ENCODE assay signal across 28 cellular contexts in genomic region chr1:165508291-165508690, GRCh38. TPM values are rescaled to one million over a fixed set of nuclear protein-coding genes. Genes with fewer than 3 reads are reported as not detected.
A peak's percentile ranks its signal among the peaks of the same experiment; 100 is the strongest.
DNase-seq lines count a peak whose midpoint lies in the region; ATAC-seq and TF ChIP-seq lines count a peak whose summit lies in the region.
"Had no signal": no experiment of that assay in that cellular context is flagged by ENCODE, and none has a peak within 500 bp of the region (broad histone marks: within the 10 kb centered on the region; RNA-seq: fewer than 3 reads in every experiment).

No MANE protein-coding gene starts in this region.

- no peak for TF ChIP-seq POLR2A in stomach (IDR thresholded peaks at IDR 0.05)

- H3K27me3 ChIP-seq in psoas muscle (ENCODE audit: insufficient read depth in 3 of 3, low read length in 2 of 3) (no peaks in the 10 kb centered on the region), stomach (peaks cover 0 to 7% (median 0%) of the 10 kb centered on the region in 3 donors)
- H3K27me3 ChIP-seq: SJCRH30 had no signal

- H3K36me3 Mint-ChIP-seq in MCF 10A (ENCODE audit: insufficient read depth, unreplicated experiment): no peaks in the 10 kb centered on the region
- H3K36me3 Mint-ChIP-seq: CD8-positive, alpha-beta T cell; T-cell had no signal

- DNase-seq in NCI-H187 treated with DMSO at 0.1 percent for 48 hours (lab: John Stamatoyannopoulos, UW): peak; percentile 11
- DNase-seq in NCI-H187 (lab: John Stamatoyannopoulos, UW): no peak
- DNase-seq in NCI-H2029 (lab: John Stamatoyannopoulos, UW): peak; percentile 37
- peak; percentile 78 for DNase-seq in NCI-H510A (lab: John Stamatoyannopoulos, UW)
- no peak for DNase-seq in psoas muscle
- DNase-seq in stomach: no peak
- DNase-seq in MCF 10A (ENCODE audit: unreplicated experiment): no peak
- DNase-seq in activated T-cell treated with anti-CD3 and anti-CD28 coated beads for 4 hours: no peak
- DNase-seq: AML-193; C1 segment of cervical spinal cord; CD8-positive, alpha-beta T cell; EL; GF-D8; H9; HFFc6; NCI-H1092; NCI-H146; NCI-H2107; NCI-H2227 treated with DMSO at 0.1 percent for 48 hours; T-cell had no signal

- CTCF ChIA-PET in MCF 10A (lab: Yijun Ruan, JAX): interaction anchor here (0.9 to 1.0 kb wide), 2 partner anchors 59 to 141 kb away, joined by 3 read pairs; no protein-coding TSS in a partner anchor

- no peaks in the 10 kb centered on the region for H3K9me3 ChIP-seq in psoas muscle
- H3K9me3 ChIP-seq in stomach: no peaks in the 10 kb centered on the region
- H3K9me3 ChIP-seq: SJCRH30 had no signal

- H3K9me3 Mint-ChIP-seq in MCF 10A (ENCODE audit: unreplicated experiment): no peaks in the 10 kb centered on the region
- H3K9me3 Mint-ChIP-seq: CD8-positive, alpha-beta T cell; H9; HFFc6; T-cell had no signal

- TF ChIP-seq CTCF in psoas muscle (IDR thresholded peaks at IDR 0.05): no peak
- no peak for TF ChIP-seq CTCF in stomach (IDR thresholded peaks at IDR 0.05)
- no peak for TF ChIP-seq CTCF in MCF 10A (IDR thresholded peaks at IDR 0.05; ENCODE audit: unreplicated experiment)

- no peak overlapping the region for H3K27ac Mint-ChIP-seq in MCF 10A (ENCODE audit: low read depth, unreplicated experiment)
- H3K27ac Mint-ChIP-seq: CD8-positive, alpha-beta T cell; H9; HFFc6; T-cell had no signal

- H3K36me3 ChIP-seq in psoas muscle (ENCODE audit: insufficient read depth in 1 of 2, low read depth in 1 of 2) (no peaks in the 10 kb centered on the region), stomach (no peaks in the 10 kb centered on the region)
- H3K36me3 ChIP-seq: SJCRH30 had no signal

- peaks cover 60% of the 10 kb centered on the region for H3K27me3 Mint-ChIP-seq in MCF 10A (ENCODE audit: insufficient read depth, unreplicated experiment)

- H3K4me3 ChIP-seq in psoas muscle (no peak overlapping the region), stomach (no peak overlapping the region)
- H3K4me3 ChIP-seq: K562, SJCRH30 had no signal

- H3K4me1 ChIP-seq in psoas muscle: peaks cover 9% of the 10 kb centered on the region
- H3K4me1 ChIP-seq in stomach: no peaks in the 10 kb centered on the region

- H3K27ac ChIP-seq in psoas muscle: no peak overlapping the region
- no peak overlapping the region for H3K27ac ChIP-seq in stomach
- H3K27ac ChIP-seq: SJCRH30 had no signal

- POLR2A ChIA-PET in MCF 10A (lab: Yijun Ruan, JAX): no interaction called here

- intact Hi-C loops in psoas muscle (cut with DNase I) (no loop called here), stomach (cut with DNase I; ENCODE audit: low total_unique reads) (no loop called here), MCF 10A (cut with micrococcal nuclease) (no loop called here)

- H3K4me3 Mint-ChIP-seq in MCF 10A (ENCODE audit: unreplicated experiment): no peak overlapping the region
- H3K4me3 Mint-ChIP-seq: CD8-positive, alpha-beta T cell; H9; HFFc6; T-cell had no signal

- TF ChIP-seq EP300 in stomach (IDR thresholded peaks at IDR 0.05): no peak

- WGBS in psoas muscle, 3 donors: 59 to 88% (median 76%) methylated on average over 3 of the region's 3 CpGs
- 78 to 84% (median 82%) methylated on average over 3 of the region's 3 CpGs for WGBS in stomach, 5 donors

- no TSS peak for BruUV-seq in MCF 10A (replicated peaks; lab: Mats Ljungman, UMichigan)

- ATAC-seq in psoas muscle: peak in 3 of 4 donors; percentile 39 to 81 (median 59)
- ATAC-seq: CD8-positive, alpha-beta T cell; HepG2; K562; T-cell had no signal

- H3K4me1 Mint-ChIP-seq in MCF 10A (ENCODE audit: insufficient read depth, unreplicated experiment): no peaks in the 10 kb centered on the region
- H3K4me1 Mint-ChIP-seq: H9, T-cell had no signal

RNA-seq across cellular contexts. Expression of gene LRRC52, which starts 35.5 kb away (rescaled TPM):
- total RNA-seq in psoas muscle: not detected
- 1 to 10 TPM in 1 of 3 donors, under 1 TPM in 2; 0.08 to 1.2 (median 0.08) TPM for polyA plus RNA-seq in psoas muscle
- total RNA-seq in stomach: not detected
- not detected for polyA plus RNA-seq in stomach
- not detected in 2 replicates for total RNA-seq in MCF 10A (2022)
- total RNA-seq: A172; CD8-positive, alpha-beta T cell; H9; HepG2; HFFc6; HT-29; K562; LHCN-M2; OCI-LY7; SJCRH30; T-cell had no signal
- polyA plus RNA-seq: AG04450, HepG2, K562 had no signal

Comparison
In these comparisons a context has a peak if more than half of its experiments do, and no peak if none do; other contexts are left out.
1. DNase-seq: peak in NCI-H187 treated with DMSO at 0.1 percent for 48 hours (single experiment), NCI-H2029 (single experiment) and NCI-H510A (single experiment); none in NCI-H187 (0 of 2), psoas muscle (0 of 2), stomach (single experiment), MCF 10A (single experiment) and activated T-cell treated with anti-CD3 and anti-CD28 coated beads for 4 hours (single experiment).